ENCODE assay signal across 27 cellular contexts in the genomic region with DNA sequence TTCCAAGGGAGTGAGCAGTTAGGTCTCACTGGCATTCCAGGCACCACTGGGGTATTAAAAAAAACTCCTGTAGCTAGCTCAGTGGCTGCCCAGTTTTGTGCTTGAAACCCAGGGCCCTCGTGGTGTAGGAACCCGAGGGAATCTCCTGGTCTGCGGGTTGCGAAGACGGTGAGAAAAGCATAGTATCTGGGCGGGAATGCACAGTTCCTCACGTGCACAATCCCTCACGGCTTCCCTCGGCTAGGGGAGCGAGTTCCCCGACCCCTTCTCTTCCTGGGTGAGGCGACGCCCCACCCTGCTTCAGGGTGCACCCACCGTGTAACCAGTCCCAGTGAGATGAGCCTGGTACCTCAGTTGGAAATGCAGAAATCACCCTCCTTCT. TPM values are rescaled to one million over a fixed set of nuclear protein-coding genes. Genes with fewer than 3 reads are reported as not detected.
"Had no signal": no experiment of that assay in that cellular context is flagged by ENCODE, and none has a peak within 500 bp of the region (broad histone marks: within the 10 kb centered on the region; RNA-seq: fewer than 3 reads in every experiment).

No MANE protein-coding gene starts in this region.

- H3K27ac Mint-ChIP-seq: immature natural killer cell; naive thymus-derived CD8-positive, alpha-beta T cell; nephron; stimulated activated naive B cell treated with anti-CD40 and anti-IgM and Interleukin-4, amounts not matched to agents 10 μg/mL and 1 μg/mL and 100 μg/mL, for 72 hours had no signal

- H3K4me3 Mint-ChIP-seq: immature natural killer cell; naive thymus-derived CD8-positive, alpha-beta T cell; nephron; neural crest cell; stimulated activated naive B cell treated with anti-CD40 and anti-IgM and Interleukin-4, amounts not matched to agents 10 μg/mL and 1 μg/mL and 100 μg/mL, for 72 hours had no signal

- H3K9me3 ChIP-seq: left lung, lower lobe of right lung, ovary, right lobe of liver, testis, thyroid gland, transverse colon, upper lobe of right lung had no signal

- H3K27me3 Mint-ChIP-seq: progenitor cell of endocrine pancreas had no signal

- H3K4me3 ChIP-seq: left lung, lower lobe of right lung, ovary, right atrium auricular region, right lobe of liver, smooth muscle cell, stomach, testis, thyroid gland, transverse colon, upper lobe of right lung had no signal

- DNase-seq: hippocampal formation; immature natural killer cell; kidney; left colon; left lung; lower lobe of right lung; mammary epithelial cell; mesenchymal stem cell; naive thymus-derived CD8-positive, alpha-beta T cell; ovary; right lobe of liver; stimulated activated CD4-positive, alpha-beta T cell treated with anti-CD3 and anti-CD28 coated beads, Interleukin-2, amount 100 ng/mL, for 24 hours; stimulated activated CD4-positive, alpha-beta T cell treated with anti-CD3 and anti-CD28 coated beads, Interleukin-4, amount 100 ng/mL, for 1 hour; stimulated activated naive B cell treated with anti-CD40 and anti-IgM and Interleukin-4, amounts not matched to agents 10 μg/mL and 1 μg/mL and 100 μg/mL, for 72 hours; stimulated activated naive CD8-positive, alpha-beta T cell treated with anti-CD3 and anti-CD28 coated beads, Interleukin-15, Interleukin-2, amounts not matched to agents 100 U/mL and 50 U/mL, for 24 hours; stomach; testis; thyroid gland; transverse colon; upper lobe of right lung had no signal

- H3K27ac ChIP-seq: left lung, lower lobe of right lung, ovary, right atrium auricular region, right lobe of liver, stomach, testis, thyroid gland, transverse colon, upper lobe of right lung had no signal

- H3K4me1 Mint-ChIP-seq: immature natural killer cell; naive thymus-derived CD8-positive, alpha-beta T cell; nephron; neural crest cell; stimulated activated naive B cell treated with anti-CD40 and anti-IgM and Interleukin-4, amounts not matched to agents 10 μg/mL and 1 μg/mL and 100 μg/mL, for 72 hours had no signal

- FAIRE-seq: islet of Langerhans, kidney, urothelium cell line had no signal

- H3K4me2 ChIP-seq: smooth muscle cell had no signal

- H3K27me3 ChIP-seq: ovary, right atrium auricular region, right lobe of liver, testis, thyroid gland had no signal

- H3K36me3 ChIP-seq: left lung, lower lobe of right lung, ovary, right atrium auricular region, right lobe of liver, stomach, thyroid gland, transverse colon, upper lobe of right lung had no signal

- H3K4me1 ChIP-seq: left lung, lower lobe of right lung, right atrium auricular region, right lobe of liver, stomach, testis, thyroid gland, transverse colon, upper lobe of right lung had no signal

- H3K9me3 Mint-ChIP-seq: neural crest cell had no signal

RNA-seq across cellular contexts. Expression of a gene that starts 50.5 kb away (rescaled TPM):
- total RNA-seq: naive thymus-derived CD8-positive, alpha-beta T cell had no signal
- polyA plus RNA-seq: immature natural killer cell; mammary epithelial cell; naive thymus-derived CD8-positive, alpha-beta T cell had no signal
